ENCODE assay signal across 7 cellular contexts in genomic region chr5:55234171-55234700, GRCh38. TPM values are rescaled to one million over a fixed set of nuclear protein-coding genes. Genes with fewer than 3 reads are reported as not detected.
DNase-seq lines count a peak whose midpoint lies in the region; ATAC-seq, FAIRE-seq and TF ChIP-seq lines count a peak whose summit lies in the region.

No MANE protein-coding gene starts in this region.

- H3K4me3 ChIP-seq in astrocyte of the cerebellum (ENCODE audit: low read depth, low read length) = peak overlapping the region; percentile 47

- no peaks in the 10 kb centered on the region for H3K36me3 Mint-ChIP-seq in stimulated activated memory B cell treated with anti-CD40 and anti-IgM and Interleukin-4, amounts not matched to agents 10 μg/mL and 1 μg/mL and 100 μg/mL, for 72 hours

- TF ChIP-seq POLR2A in GM12892 (IDR thresholded peaks at IDR 0.05; ENCODE audit: low read depth, low read length) = no peak

- DNase-seq in G401 (ENCODE audit: low spot score) = peak; percentile 57
- peak; percentile 47 for DNase-seq in NCI-H1092 treated with DMSO at 0.1 percent for 48 hours (lab: John Stamatoyannopoulos, UW)
- peak; percentile 4 for DNase-seq in astrocyte of the cerebellum (ENCODE audit: low read depth)
- DNase-seq in inferior parietal cortex (ENCODE audit: extremely low spot score) = peak; percentile 7
- no peak for DNase-seq in HPDE6-E6E7 (ENCODE audit: extremely low spot score)
- no peak for DNase-seq in GM12892 (ENCODE audit: insufficient read length)

- no peak for ATAC-seq in stimulated activated memory B cell treated with anti-CD40 and anti-IgM and Interleukin-4, amounts not matched to agents 10 μg/mL and 1 μg/mL and 100 μg/mL, for 72 hours

- no peaks in the 10 kb centered on the region for H3K9me3 Mint-ChIP-seq in stimulated activated memory B cell treated with anti-CD40 and anti-IgM and Interleukin-4, amounts not matched to agents 10 μg/mL and 1 μg/mL and 100 μg/mL, for 72 hours

- H3K27me3 Mint-ChIP-seq in stimulated activated memory B cell treated with anti-CD40 and anti-IgM and Interleukin-4, amounts not matched to agents 10 μg/mL and 1 μg/mL and 100 μg/mL, for 72 hours = peaks cover 56% of the 10 kb centered on the region

- no peak for FAIRE-seq in GM12892 (lab: Jason Lieb, UNC)

- peaks cover 33% of the 10 kb centered on the region for H3K4me1 Mint-ChIP-seq in stimulated activated memory B cell treated with anti-CD40 and anti-IgM and Interleukin-4, amounts not matched to agents 10 μg/mL and 1 μg/mL and 100 μg/mL, for 72 hours

- no peak overlapping the region for H3K27ac Mint-ChIP-seq in stimulated activated memory B cell treated with anti-CD40 and anti-IgM and Interleukin-4, amounts not matched to agents 10 μg/mL and 1 μg/mL and 100 μg/mL, for 72 hours

- in situ Hi-C loops in G401 (cut with HindIII; ENCODE audit: low sequenced_read_pairs) (no loop called here), astrocyte of the cerebellum (cut with HindIII; ENCODE audit: low sequenced_read_pairs) (loop anchor here (5.0 kb wide), 1 partner anchor 57 kb away; no protein-coding TSS in a partner anchor)

- no peak for TF ChIP-seq CTCF in astrocyte of the cerebellum (IDR thresholded peaks at IDR 0.05; ENCODE audit: low read depth, low read length, missing control alignments)

- peak overlapping the region; percentile 84 for H3K4me3 Mint-ChIP-seq in stimulated activated memory B cell treated with anti-CD40 and anti-IgM and Interleukin-4, amounts not matched to agents 10 μg/mL and 1 μg/mL and 100 μg/mL, for 72 hours

RNA-seq across cellular contexts. Expression of gene CCNO, which starts 0.8 kb away (rescaled TPM):
- 0.74 and 3.8 TPM in 2 replicates for total RNA-seq in G401 (2014; rRNA removed; shearing (Covaris generic))
- not detected for polyA plus RNA-seq in GM12892 (2012; ENCODE audit: missing spikeins)

RNA-seq across cellular contexts. Expression of gene MCIDAS, which starts 7.1 kb away (rescaled TPM):
- 1.4 and 3.3 TPM in 2 replicates for total RNA-seq in G401 (2014; rRNA removed; shearing (Covaris generic))
- not detected for polyA plus RNA-seq in GM12892 (2012; ENCODE audit: missing spikeins)

Comparison
In these comparisons a context has a peak if more than half of its experiments do, and no peak if none do; other contexts are left out.
1. DNase-seq: peak in G401 (single experiment), NCI-H1092 treated with DMSO at 0.1 percent for 48 hours (single experiment), astrocyte of the cerebellum (single experiment) and inferior parietal cortex (single experiment); none in HPDE6-E6E7 (single experiment) and GM12892 (single experiment).